Comparison of ENCODE assay signal across 12 cellular contexts in the genomic region with DNA sequence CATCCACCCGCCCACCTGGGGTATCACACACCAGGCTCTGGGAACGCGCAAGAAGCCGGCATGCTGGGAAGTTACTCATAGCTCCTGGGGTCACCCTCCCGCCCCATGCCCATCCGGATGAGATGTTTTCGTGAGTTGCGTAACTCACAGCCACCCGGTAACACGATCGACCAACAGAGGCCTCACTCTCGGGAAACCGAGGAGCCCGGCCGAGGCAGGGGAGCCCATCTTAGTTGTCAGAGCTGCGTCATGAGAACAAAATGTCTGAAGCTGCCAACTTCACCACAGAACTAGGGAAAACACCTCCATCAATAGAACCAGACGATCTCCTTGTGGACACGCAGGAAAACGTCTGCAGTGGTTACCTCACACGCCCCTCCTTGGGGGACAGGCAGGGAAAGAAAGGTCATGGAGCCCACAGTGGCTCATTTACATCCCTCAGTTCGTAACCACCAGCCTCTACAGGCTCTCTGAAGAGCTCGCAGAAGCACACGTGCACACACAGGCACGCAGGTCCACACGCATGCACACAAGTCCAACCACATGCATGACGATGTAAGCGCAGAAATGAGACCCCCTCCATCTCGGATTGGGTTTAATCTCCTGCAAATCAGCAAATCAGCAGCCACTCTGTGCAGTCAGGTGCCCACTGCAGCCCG.
DNase-seq lines count a peak whose midpoint lies in the region; ATAC-seq and TF ChIP-seq lines count a peak whose summit lies in the region.
"Had no signal": no experiment of that assay in that cellular context is flagged by ENCODE, and none has a peak within 500 bp of the region (broad histone marks: within the 10 kb centered on the region; RNA-seq: fewer than 3 reads in every experiment).

No MANE protein-coding gene starts in this region.

- ATAC-seq in GM18858 (IDR thresholded peaks at IDR 0.05; ENCODE audit: unreplicated experiment): no peak
- no peak for ATAC-seq in GM18511 (IDR thresholded peaks at IDR 0.05; ENCODE audit: unreplicated experiment)

- H3K36me3 Mint-ChIP-seq in nephron progenitor cell (ENCODE audit: low read depth): peaks cover 19% of the 10 kb centered on the region

- DNase-seq in GOT3 (lab: John Stamatoyannopoulos, UW) (peak; percentile 20), astrocyte of the spinal cord (ENCODE audit: low read depth, low spot score) (peak; percentile 96), islet precursor cell (peak; percentile 53), smooth muscle cell of the brain vasculature (ENCODE audit: low read depth, low spot score) (peak; percentile 93), nephron progenitor cell (no peak)
- DNase-seq in stimulated activated CD4-positive, alpha-beta T cell treated with anti-CD3 and anti-CD28 coated beads, Interleukin-4, amount 100 ng/mL, for 4 hours: no peak
- DNase-seq: DMS53; effector CD4-positive, alpha-beta T cell; NCI-H345; SW 1271 had no signal

- no peak overlapping the region for H3K4me3 Mint-ChIP-seq in nephron progenitor cell

- H3K9me3 Mint-ChIP-seq in nephron progenitor cell: no peaks in the 10 kb centered on the region

- H3K27me3 Mint-ChIP-seq in nephron progenitor cell (ENCODE audit: low read depth, poor library complexity): peaks cover 4% of the 10 kb centered on the region

- in situ Hi-C loops in astrocyte of the spinal cord (cut with HindIII; ENCODE audit: low sequenced_read_pairs): no loop called here

- TF ChIP-seq CTCF in astrocyte of the spinal cord (IDR thresholded peaks at IDR 0.05; ENCODE audit: low read depth, low read length) (peak; percentile 16), nephron progenitor cell (IDR thresholded peaks at IDR 0.05) (no peak)

- H3K4me3 ChIP-seq in astrocyte of the spinal cord (ENCODE audit: low read depth, low read length): no peak overlapping the region

- H3K27ac Mint-ChIP-seq in nephron progenitor cell: no peak overlapping the region

- H3K4me1 Mint-ChIP-seq in nephron progenitor cell: peaks cover 57% of the 10 kb centered on the region

Comparison
In these comparisons a context has a peak if more than half of its experiments do, and no peak if none do; other contexts are left out.
1. DNase-seq: peak in GOT3 (single experiment), astrocyte of the spinal cord (single experiment), islet precursor cell (single experiment) and smooth muscle cell of the brain vasculature (single experiment); none in nephron progenitor cell (single experiment) and stimulated activated CD4-positive, alpha-beta T cell treated with anti-CD3 and anti-CD28 coated beads, Interleukin-4, amount 100 ng/mL, for 4 hours (0 of 2).